ENCODE assay signal across 8 cellular contexts in the genomic region with DNA sequence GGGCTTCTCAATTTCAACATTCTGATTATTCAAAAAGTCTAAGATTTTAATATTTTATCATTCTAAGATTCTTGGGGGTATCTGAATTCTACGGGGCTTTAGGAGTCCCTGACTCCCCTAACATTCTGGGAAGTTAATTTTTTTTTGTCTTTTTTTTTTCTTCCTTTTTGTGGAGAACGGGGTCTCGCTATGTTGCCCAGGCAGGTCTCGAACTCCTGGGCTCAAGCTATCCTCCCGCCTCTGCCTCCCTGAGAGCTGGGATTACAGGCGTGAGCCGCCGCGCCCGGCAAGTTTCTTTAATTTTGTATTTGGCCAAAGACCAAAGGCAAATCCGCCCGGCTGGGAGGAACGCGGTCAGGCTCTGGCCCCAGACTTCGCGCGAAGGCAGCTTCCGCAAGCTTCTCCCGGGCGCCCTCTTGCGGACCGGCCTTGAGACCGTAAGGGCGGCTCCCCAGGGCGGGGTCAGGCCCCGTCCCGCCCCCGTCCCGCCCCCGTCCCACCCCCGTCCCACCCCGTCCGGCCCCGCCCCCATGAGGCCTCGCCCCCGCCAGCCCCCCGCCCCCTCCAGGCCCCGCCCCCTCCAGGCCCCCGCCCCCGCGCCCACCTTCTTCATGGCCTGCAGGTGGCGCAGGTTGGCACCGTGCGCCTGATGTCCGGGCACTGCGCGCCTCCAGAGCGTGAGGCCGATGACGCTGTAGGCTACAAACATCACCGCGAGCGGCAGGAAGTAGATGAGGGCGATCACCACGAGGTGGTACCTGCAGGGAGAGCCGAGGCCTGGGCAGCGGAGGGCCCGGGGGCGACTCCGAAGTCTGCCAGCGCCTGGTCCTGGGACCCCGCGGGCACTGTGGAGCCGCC. TPM values are rescaled to one million over a fixed set of nuclear protein-coding genes. Genes with fewer than 3 reads are reported as not detected.
DNase-seq lines count a peak whose midpoint lies in the region; ATAC-seq, FAIRE-seq and TF ChIP-seq lines count a peak whose summit lies in the region.

No MANE protein-coding gene starts in this region.

- TF ChIP-seq CTCF in WTC11 (IDR thresholded peaks at IDR 0.05) (peak; percentile 62), cardiac fibroblast (IDR thresholded peaks at IDR 0.05; ENCODE audit: low read depth, low read length) (peak; percentile 72), kidney (IDR thresholded peaks at IDR 0.05; ENCODE audit: borderline replicate concordance, extremely low read depth, insufficient read depth) (peak; percentile 68)

- peak overlapping the region; percentile 49 for H3K4me3 Mint-ChIP-seq in WTC11

- H3K4me3 ChIP-seq in cardiac fibroblast (replicated peaks in 1 of 2; ENCODE audit: low read depth in 2 of 2, low read length in 2 of 2) (peak overlapping the region; percentile 35 to 37), kidney (ENCODE audit: low read length in 2 of 2) (peak overlapping the region in 1 of 2 donors; percentile 42)

- FAIRE-seq in kidney (lab: Jason Lieb, UNC): no peak

- POLR2A ChIA-PET in WTC11 (lab: Charles Lee): interaction anchor here (0.8 to 2.1 kb wide), 3 partner anchors 16 to 170 kb away, joined by 4 to 7 read pairs (median 4); no protein-coding TSS in a partner anchor

- CTCF ChIA-PET in WTC11 (lab: Charles Lee): interaction anchor here (0.5 to 3.7 kb wide), 82 partner anchors 8 to 492 kb away, joined by 3 to 47 read pairs (median 4); partner anchors contain the start of genes DDX21, HK1, NEUROG3 and TACR2

- intact Hi-C loops in kidney (cut with DNase I): no loop called here

- peak overlapping the region; percentile 10 to 48 for H3K9ac ChIP-seq in kidney (ENCODE audit: low read length in 2 of 2)

- H3K27ac ChIP-seq in kidney (ENCODE audit: low read depth in 2 of 2, low read length in 2 of 2): peak overlapping the region; percentile 75 to 89

- H3K4me1 Mint-ChIP-seq in WTC11: peaks cover 42% of the 10 kb centered on the region

- H3K36me3 Mint-ChIP-seq in WTC11: peaks cover 8% of the 10 kb centered on the region

- H3K27me3 Mint-ChIP-seq in WTC11 (ENCODE audit: low read depth): peaks cover 7% of the 10 kb centered on the region

- H3K9me3 ChIP-seq in kidney (ENCODE audit: control insufficient read depth in 1 of 2, low read length in 2 of 2): no peaks in the 10 kb centered on the region

- ATAC-seq in GM18909 (IDR thresholded peaks at IDR 0.05; ENCODE audit: poor library complexity, unreplicated experiment): peak; percentile 87
- peak; percentile 79 for ATAC-seq in HG03139 (IDR thresholded peaks at IDR 0.05; ENCODE audit: unreplicated experiment)
- peak; percentile 71 for ATAC-seq in WTC11

- H3K27ac Mint-ChIP-seq in WTC11: peak overlapping the region; percentile 72; the same call in 1 of the 2 replicates

- H3K4me1 ChIP-seq in kidney (ENCODE audit: control insufficient read depth in 1 of 2, insufficient read depth in 1 of 2, low read depth in 1 of 2, low read length in 2 of 2): peaks cover 0 to 11% of the 10 kb centered on the region in 2 donors

- DNase-seq in AG20443 (ENCODE audit: low spot score) (peak; percentile 97), NCI-H2196 treated with DMSO at 0.1 percent for 48 hours (lab: John Stamatoyannopoulos, UW; ENCODE audit: unreplicated experiment) (peak; percentile 73), WTC11 (ENCODE audit: low spot score) (peak; percentile 94), cardiac fibroblast (ENCODE audit: low read depth in 2 of 2) (peak; percentile 96 to 98), kidney (peak; percentile 98)
- DNase-seq in stimulated activated CD4-positive, alpha-beta T cell treated with anti-CD3 and anti-CD28 coated beads, Interleukin-15, amount 100 ng/mL, for 1 hour (ENCODE audit: low read depth in 1 of 2, low spot score in 1 of 2): peak; percentile 82 to 84

- no peaks in the 10 kb centered on the region for H3K9me3 Mint-ChIP-seq in WTC11

- no peaks in the 10 kb centered on the region for H3K36me3 ChIP-seq in kidney (ENCODE audit: control insufficient read depth in 1 of 2, insufficient read depth in 2 of 2, low read length in 2 of 2)

TF ChIP-seq in WTC11, 78 proteins besides CTCF, POLR2A, EP300 and RAD21 (continues in another document):
- TF ChIP-seq, protein P1, sequence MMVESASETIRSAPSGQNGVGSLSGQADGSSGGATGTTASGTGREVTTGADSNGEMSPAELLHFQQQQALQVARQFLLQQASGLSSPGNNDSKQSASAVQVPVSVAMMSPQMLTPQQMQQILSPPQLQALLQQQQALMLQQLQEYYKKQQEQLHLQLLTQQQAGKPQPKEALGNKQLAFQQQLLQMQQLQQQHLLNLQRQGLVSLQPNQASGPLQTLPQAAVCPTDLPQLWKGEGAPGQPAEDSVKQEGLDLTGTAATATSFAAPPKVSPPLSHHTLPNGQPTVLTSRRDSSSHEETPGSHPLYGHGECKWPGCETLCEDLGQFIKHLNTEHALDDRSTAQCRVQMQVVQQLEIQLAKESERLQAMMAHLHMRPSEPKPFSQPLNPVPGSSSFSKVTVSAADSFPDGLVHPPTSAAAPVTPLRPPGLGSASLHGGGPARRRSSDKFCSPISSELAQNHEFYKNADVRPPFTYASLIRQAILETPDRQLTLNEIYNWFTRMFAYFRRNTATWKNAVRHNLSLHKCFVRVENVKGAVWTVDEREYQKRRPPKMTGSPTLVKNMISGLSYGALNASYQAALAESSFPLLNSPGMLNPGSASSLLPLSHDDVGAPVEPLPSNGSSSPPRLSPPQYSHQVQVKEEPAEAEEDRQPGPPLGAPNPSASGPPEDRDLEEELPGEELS (CRISPR knock-in tag; IDR thresholded peaks at IDR 0.05): peak; percentile 94
- TF ChIP-seq, protein P2, sequence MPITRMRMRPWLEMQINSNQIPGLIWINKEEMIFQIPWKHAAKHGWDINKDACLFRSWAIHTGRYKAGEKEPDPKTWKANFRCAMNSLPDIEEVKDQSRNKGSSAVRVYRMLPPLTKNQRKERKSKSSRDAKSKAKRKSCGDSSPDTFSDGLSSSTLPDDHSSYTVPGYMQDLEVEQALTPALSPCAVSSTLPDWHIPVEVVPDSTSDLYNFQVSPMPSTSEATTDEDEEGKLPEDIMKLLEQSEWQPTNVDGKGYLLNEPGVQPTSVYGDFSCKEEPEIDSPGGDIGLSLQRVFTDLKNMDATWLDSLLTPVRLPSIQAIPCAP (CRISPR knock-in tag; IDR thresholded peaks at IDR 0.05): peak; percentile 36; the same call in 1 of the 2 replicates
- TF ChIP-seq ETV6 (CRISPR knock-in tag; IDR thresholded peaks at IDR 0.05): peak; percentile 82
- no peak for TF ChIP-seq ZNF317 (CRISPR knock-in tag; IDR thresholded peaks at IDR 0.05; ENCODE audit: borderline replicate concordance, low read depth)
- TF ChIP-seq TEAD4 (CRISPR knock-in tag; IDR thresholded peaks at IDR 0.05): no peak
- TF ChIP-seq SP1 (CRISPR knock-in tag; conservative IDR thresholded peaks at IDR 0.05): peak; percentile 75
- peak; percentile 84; the same call in 1 of the 2 replicates for TF ChIP-seq MYBL2 (CRISPR knock-in tag; IDR thresholded peaks at IDR 0.05)
- TF ChIP-seq NR2C2 (CRISPR knock-in tag; IDR thresholded peaks at IDR 0.05): no peak
- TF ChIP-seq, protein P3, sequence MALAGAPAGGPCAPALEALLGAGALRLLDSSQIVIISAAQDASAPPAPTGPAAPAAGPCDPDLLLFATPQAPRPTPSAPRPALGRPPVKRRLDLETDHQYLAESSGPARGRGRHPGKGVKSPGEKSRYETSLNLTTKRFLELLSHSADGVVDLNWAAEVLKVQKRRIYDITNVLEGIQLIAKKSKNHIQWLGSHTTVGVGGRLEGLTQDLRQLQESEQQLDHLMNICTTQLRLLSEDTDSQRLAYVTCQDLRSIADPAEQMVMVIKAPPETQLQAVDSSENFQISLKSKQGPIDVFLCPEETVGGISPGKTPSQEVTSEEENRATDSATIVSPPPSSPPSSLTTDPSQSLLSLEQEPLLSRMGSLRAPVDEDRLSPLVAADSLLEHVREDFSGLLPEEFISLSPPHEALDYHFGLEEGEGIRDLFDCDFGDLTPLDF (CRISPR knock-in tag; IDR thresholded peaks at IDR 0.05): no peak
- peak; percentile 79 for TF ChIP-seq GTF2I (CRISPR knock-in tag; conservative IDR thresholded peaks at IDR 0.05)
- TF ChIP-seq ZNF263 (CRISPR knock-in tag; IDR thresholded peaks at IDR 0.05; ENCODE audit: low read depth): no peak
- TF ChIP-seq, protein P4, sequence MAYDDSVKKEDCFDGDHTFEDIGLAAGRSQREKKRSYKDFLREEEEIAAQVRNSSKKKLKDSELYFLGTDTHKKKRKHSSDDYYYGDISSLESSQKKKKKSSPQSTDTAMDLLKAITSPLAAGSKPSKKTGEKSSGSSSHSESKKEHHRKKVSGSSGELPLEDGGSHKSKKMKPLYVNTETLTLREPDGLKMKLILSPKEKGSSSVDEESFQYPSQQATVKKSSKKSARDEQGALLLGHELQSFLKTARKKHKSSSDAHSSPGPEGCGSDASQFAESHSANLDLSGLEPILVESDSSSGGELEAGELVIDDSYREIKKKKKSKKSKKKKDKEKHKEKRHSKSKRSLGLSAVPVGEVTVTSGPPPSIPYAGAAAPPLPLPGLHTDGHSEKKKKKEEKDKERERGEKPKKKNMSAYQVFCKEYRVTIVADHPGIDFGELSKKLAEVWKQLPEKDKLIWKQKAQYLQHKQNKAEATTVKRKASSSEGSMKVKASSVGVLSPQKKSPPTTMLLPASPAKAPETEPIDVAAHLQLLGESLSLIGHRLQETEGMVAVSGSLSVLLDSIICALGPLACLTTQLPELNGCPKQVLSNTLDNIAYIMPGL (CRISPR knock-in tag; IDR thresholded peaks at IDR 0.05): no peak

RNA-seq across cellular contexts. Expression of gene TACR2, which starts 8.2 kb away (rescaled TPM):
- total RNA-seq in WTC11 (2021) (0.20 TPM in 1 of 3 replicates, not detected in the others), kidney (0.38 TPM)
- 0.37 TPM for polyA plus RNA-seq in kidney (ENCODE audit: insufficient read depth, low read depth, low replicate concordance)

RNA-seq across cellular contexts. Expression of gene TSPAN15, which starts 42.7 kb away (rescaled TPM):
- total RNA-seq in WTC11 (2021) (8.3 to 10.4 TPM (median 10.1 TPM) in 3 replicates), kidney (65.4 TPM)
- polyA plus RNA-seq in kidney (ENCODE audit: insufficient read depth, low read depth, low replicate concordance): 28.2 TPM
